8 cellular contexts compared by ENCODE assay signal in genomic region chr17:32349854-32350661, GRCh38. TPM values are rescaled to one million over a fixed set of nuclear protein-coding genes. Genes with fewer than 3 reads are reported as not detected.
DNase-seq lines count a peak whose midpoint lies in the region; FAIRE-seq and TF ChIP-seq lines count a peak whose summit lies in the region.

ZNF207 (plus strand) TSS chr17:32350157; CDS start chr17:32350286, 129 bp downstream.

- H3K27me3 Mint-ChIP-seq in activated naive CD4-positive, alpha-beta T cell treated with anti-CD3 and anti-CD28 coated beads for 36 hours (ENCODE audit: low read depth), result no peaks in the 10 kb centered on the region

- peak within 1 kb of the TSS; percentile 78 to 99 for H3K4me3 ChIP-seq in neuronal stem cell (ENCODE audit: low read length in 2 of 2)

- no peak for TF ChIP-seq CTCF in subcutaneous adipose tissue (IDR thresholded peaks at IDR 0.05; ENCODE audit: low read depth)

- H3K4me1 Mint-ChIP-seq in activated naive CD4-positive, alpha-beta T cell treated with anti-CD3 and anti-CD28 coated beads for 36 hours (ENCODE audit: low read depth), result peaks cover 40% of the 10 kb centered on the region

- peak within 1 kb of the TSS; percentile 53 for H3K4ac ChIP-seq in neuronal stem cell (ENCODE audit: low read length)

- H3K36me3 ChIP-seq in neuronal stem cell (replicated peaks in 1 of 2; ENCODE audit: control insufficient read depth in 2 of 2, insufficient read depth in 2 of 2, low read length in 2 of 2), result peaks cover 9 to 37% of the 10 kb centered on the region in 2 donors

- H3K27ac Mint-ChIP-seq in activated naive CD4-positive, alpha-beta T cell treated with anti-CD3 and anti-CD28 coated beads for 36 hours, result peak within 1 kb of the TSS; percentile 99

- peak within 1 kb of the TSS; percentile 97 for H3K4me3 Mint-ChIP-seq in activated naive CD4-positive, alpha-beta T cell treated with anti-CD3 and anti-CD28 coated beads for 36 hours

- H3K27me3 ChIP-seq in neuronal stem cell (ENCODE audit: control insufficient read depth in 3 of 3, insufficient read depth in 3 of 3, low read depth in 1 of 3, low read length in 3 of 3), result peaks cover 0 to 2% (median 0%) of the 10 kb centered on the region in 3 experiments

- no CpG with 5 or more reads among the region's 47 CpGs for WGBS in neuronal stem cell (ENCODE audit: extremely low coverage in 2 of 2, insufficient read length in 2 of 2, insufficient replicate concordance in 1 of 2), 2 donors

- no peak within 1 kb of the TSS for H2BK120ac ChIP-seq in neuronal stem cell (ENCODE audit: low read depth, low read length)

- POLR2A ChIA-PET in HEK293T (lab: Yijun Ruan, JAX), result interaction anchor here (0.8 to 1.4 kb wide), 3 partner anchors 8 to 97 kb away, joined by 4 to 6 read pairs (median 4); no protein-coding TSS in a partner anchor

- peaks cover 4% of the 10 kb centered on the region for H3K79me1 ChIP-seq in neuronal stem cell (ENCODE audit: low read depth, low read length)

- peaks cover 1 to 9% of the 10 kb centered on the region in 2 donors for H3K4me1 ChIP-seq in neuronal stem cell (ENCODE audit: control insufficient read depth in 2 of 2, insufficient read depth in 1 of 2, low read depth in 1 of 2, low read length in 2 of 2)

- peak within 1 kb of the TSS; percentile 92 for H3K18ac ChIP-seq in neuronal stem cell (ENCODE audit: low read length)

- FAIRE-seq in frontal cortex (lab: Jason Lieb, UNC), result no peak

- H3K9me3 Mint-ChIP-seq in activated naive CD4-positive, alpha-beta T cell treated with anti-CD3 and anti-CD28 coated beads for 36 hours, result no peaks in the 10 kb centered on the region

- H2BK15ac ChIP-seq in neuronal stem cell (ENCODE audit: low read length), result peak within 1 kb of the TSS; percentile 20

- DNase-seq in GDM1 (lab: John Stamatoyannopoulos, UW) (peak; percentile 91), HEK293T (ENCODE audit: extremely low spot score) (peak; percentile 83), NAMALWA (ENCODE audit: low spot score) (peak; percentile 98), SK-N-DZ (ENCODE audit: low spot score) (peak; percentile 97), frontal cortex (ENCODE audit: low spot score in 2 of 2) (peak; percentile 78 to 86), neuronal stem cell (ENCODE audit: low spot score) (peak; percentile 94)
- DNase-seq in activated naive CD4-positive, alpha-beta T cell treated with anti-CD3 and anti-CD28 coated beads for 36 hours, result peak; percentile 98

- peak within 1 kb of the TSS; percentile 72 for H3K14ac ChIP-seq in neuronal stem cell (ENCODE audit: low read length)

- H4K91ac ChIP-seq in neuronal stem cell (ENCODE audit: low read depth, low read length, poor library complexity), result peak within 1 kb of the TSS; percentile 76

- H3K4me2 ChIP-seq in neuronal stem cell (ENCODE audit: insufficient read depth, low read length, poor library complexity, severe bottlenecking), result peak within 1 kb of the TSS; percentile 78

- peaks cover 43% of the 10 kb centered on the region for H3K36me3 Mint-ChIP-seq in activated naive CD4-positive, alpha-beta T cell treated with anti-CD3 and anti-CD28 coated beads for 36 hours (ENCODE audit: low read depth)

- CTCF ChIA-PET in HEK293T (lab: Yijun Ruan, JAX), result interaction anchor here (1.6 kb wide), 1 partner anchor 94 kb away, joined by 4 read pairs; no protein-coding TSS in a partner anchor
- CTCF ChIA-PET in activated naive CD4-positive, alpha-beta T cell treated with anti-CD3 and anti-CD28 coated beads for 36 hours (lab: Charles Lee), result interaction anchor here (1.2 to 1.6 kb wide), 3 partner anchors 14 to 94 kb away, joined by 5 to 6 read pairs (median 6); partner anchors contain the start of gene PSMD11

- H2BK12ac ChIP-seq in neuronal stem cell (ENCODE audit: low read length), result no peak within 1 kb of the TSS

- H3K9ac ChIP-seq in neuronal stem cell (ENCODE audit: low read depth, low read length, poor library complexity), result peak within 1 kb of the TSS; percentile 86

- H2AK5ac ChIP-seq in neuronal stem cell (ENCODE audit: low read depth, low read length), result peak within 1 kb of the TSS; percentile 90

- peak within 1 kb of the TSS; percentile 43 for H4K8ac ChIP-seq in neuronal stem cell (ENCODE audit: low read depth, low read length)

- H3K23ac ChIP-seq in neuronal stem cell (ENCODE audit: low read depth, low read length, poor library complexity), result peak within 1 kb of the TSS; percentile 39

- intact Hi-C loops in activated naive CD4-positive, alpha-beta T cell treated with anti-CD3 and anti-CD28 coated beads for 36 hours (cut with micrococcal nuclease), result loop anchor here (1.0 to 10.0 kb wide), 6 partner anchors 9 to 527 kb away; partner anchors contain the start of genes LRRC37B, MYO1D, PSMD11 and RHOT1

- H3K27ac ChIP-seq in neuronal stem cell (replicated peaks; ENCODE audit: low read length), result peak within 1 kb of the TSS; percentile 86

- peak within 1 kb of the TSS; percentile 85 for H2BK5ac ChIP-seq in neuronal stem cell (ENCODE audit: low read length)

- peak within 1 kb of the TSS; percentile 69 for H2AFZ ChIP-seq in neuronal stem cell (ENCODE audit: low read length)

- H3K9me3 ChIP-seq in neuronal stem cell (replicated peaks in 1 of 2; ENCODE audit: control insufficient read depth in 2 of 2, insufficient read depth in 1 of 2, low read depth in 1 of 2, low read length in 2 of 2), result no peaks in the 10 kb centered on the region

TF ChIP-seq in HEK293T, 16 proteins besides CTCF, POLR2A, EP300 and RAD21:
- peak; percentile 94 for TF ChIP-seq NFRKB (IDR thresholded peaks at IDR 0.05)
- no peak for TF ChIP-seq HDGF (IDR thresholded peaks at IDR 0.05; ENCODE audit: borderline replicate concordance)

RNA-seq across cellular contexts. Expression of gene ZNF207, which starts in this region (rescaled TPM):
- polyA plus RNA-seq in SK-N-DZ (2014; cell fraction: cytosol; rRNA removed), result 169 and 202 TPM in 2 replicates
- polyA plus RNA-seq in SK-N-DZ (2014; cell fraction: nucleus; rRNA removed), result 285 and 326 TPM in 2 replicates
- total RNA-seq in activated naive CD4-positive, alpha-beta T cell treated with anti-CD3 and anti-CD28 coated beads for 36 hours, result 100 to 1,000 TPM; 213 to 230 TPM
- 80.7 TPM for total RNA-seq in frontal cortex
- polyA plus RNA-seq in neuronal stem cell (2013, experiment 1 of 2), result 181 TPM
- polyA plus RNA-seq in neuronal stem cell (2013, experiment 2 of 2), result 177 TPM
- 100 to 1,000 TPM; 131 to 197 (median 147) TPM for total RNA-seq in subcutaneous adipose tissue

Comparison
In these comparisons a context has a peak if more than half of its experiments do, and no peak if none do; other contexts are left out.
1. Peak in every context shown above with its lines: DNase-seq, H3K4me3 ChIP-seq and H3K27ac ChIP-seq.